ENCODE assay signal across 38 cellular contexts in genomic region chr16:55908641-55909040, GRCh38. TPM values are rescaled to one million over a fixed set of nuclear protein-coding genes. Genes with fewer than 3 reads are reported as not detected.
"Had no signal": no experiment of that assay in that cellular context is flagged by ENCODE, and none has a peak within 500 bp of the region (broad histone marks: within the 10 kb centered on the region; RNA-seq: fewer than 3 reads in every experiment).

No MANE protein-coding gene starts in this region.

- DNase-seq: Karpas-422, Kasumi-1, MG63, MM.1S, MV-4-11, NCI-H1048, NCI-H1092, NCI-H1092 treated with DMSO at 0.1 percent for 48 hours, NCI-H1105, NCI-H1105 treated with DMSO at 0.1 percent for 48 hours, NCI-H1417, NCI-H1436, NCI-H1436 treated with DMSO at 0.1 percent for 48 hours, NCI-H146, NCI-H1694, NCI-H1694 treated with DMSO at 0.1 percent for 48 hours, NCI-H187, NCI-H187 treated with DMSO at 0.1 percent for 48 hours, NCI-H1930, NCI-H2029, NCI-H2029 treated with DMSO at 0.1 percent for 48 hours, NCI-H2081, NCI-H2081 treated with DMSO at 0.1 percent for 48 hours, NCI-H2107, NCI-H2171, NCI-H2171 treated with DMSO at 0.1 percent for 48 hours, NCI-H2227 treated with DMSO at 0.1 percent for 48 hours, NCI-H226, NCI-H345, NCI-H446, NCI-H446 treated with DMSO at 0.1 percent for 48 hours, NCI-H510A, NCI-H510A treated with DMSO at 0.1 percent for 48 hours had no signal

- H3K36me3 ChIP-seq: MG63 had no signal

- H3K27ac ChIP-seq: KMS-11 had no signal

- H3K4me3 ChIP-seq: MG63 had no signal

RNA-seq across cellular contexts. Expression of gene CES5A, which starts 33.5 kb away (rescaled TPM):
- total RNA-seq: LHCN-M2, M059J, MCF 10A, NCI-H460 had no signal
